In the genomic region with DNA sequence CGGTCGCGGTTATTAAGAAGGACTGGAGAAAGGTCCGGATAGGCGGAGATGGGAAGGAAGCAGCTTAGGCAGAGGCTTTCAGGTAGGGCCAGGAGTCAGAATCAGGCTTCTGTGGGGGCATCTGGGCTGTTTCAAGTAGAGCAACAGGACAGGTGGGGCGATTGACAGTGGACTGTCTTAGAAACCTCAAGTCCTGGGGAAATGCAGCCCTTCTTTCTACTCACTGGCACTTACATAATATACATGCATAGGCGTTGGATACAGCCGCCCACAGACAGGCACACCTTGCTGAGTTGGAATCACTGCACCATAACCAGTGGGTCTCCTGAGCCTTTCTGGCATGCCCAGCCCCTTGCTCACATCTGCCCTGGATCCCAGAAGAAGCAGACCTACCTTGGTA, we compare ENCODE assay signal across 8 cellular contexts. TPM values are rescaled to one million over a fixed set of nuclear protein-coding genes. Genes with fewer than 3 reads are reported as not detected.
DNase-seq lines count a peak whose midpoint lies in the region; ATAC-seq and TF ChIP-seq lines count a peak whose summit lies in the region.

No MANE protein-coding gene starts in this region.

- no peaks in the 10 kb centered on the region for H3K9me3 ChIP-seq in SK-N-SH
- H3K9me3 ChIP-seq in adipocyte (ENCODE audit: control insufficient read depth, low read length), result no peaks in the 10 kb centered on the region
- no peaks in the 10 kb centered on the region for H3K9me3 ChIP-seq in thymus (ENCODE audit: control insufficient read depth)

- in situ Hi-C loops in KBM-7 (cut with MboI; ENCODE audit: low pct_unique_long_range_greater_than_20kb, low sequenced_read_pairs), result loop anchor here (25.0 kb wide), 1 partner anchor 348 kb away; a partner anchor contains a TSS

- H3K4me1 ChIP-seq in SK-N-SH (ENCODE audit: control insufficient read depth in 1 of 2, insufficient read depth in 2 of 2, low read depth in 1 of 2, low read length in 1 of 2) (peaks cover 16 to 31% of the 10 kb centered on the region in 2 experiments; a peak in 2 of 4 replicates), adipocyte (ENCODE audit: control insufficient read depth, insufficient read depth, low read length) (peaks cover 32% of the 10 kb centered on the region), thymus (ENCODE audit: control insufficient read depth, insufficient read depth, low read length) (peaks cover 27% of the 10 kb centered on the region)

- no peak for TF ChIP-seq RAD21 in SK-N-SH (IDR thresholded peaks at IDR 0.05; ENCODE audit: low read length)

- DNase-seq in SK-N-SH (no peak), adipocyte (ENCODE audit: low read depth) (no peak), kidney tubule cell (ENCODE audit: low spot score) (peak; percentile 32), KBM-7 (no peak), mucosa of gallbladder (ENCODE audit: low spot score) (no peak)

- peaks cover 5 to 22% of the 10 kb centered on the region in 2 experiments for H3K36me3 ChIP-seq in SK-N-SH (replicated peaks in 1 of 2; ENCODE audit: control insufficient read depth in 1 of 2, insufficient read depth in 2 of 2, low read length in 1 of 2)
- peaks cover 23% of the 10 kb centered on the region for H3K36me3 ChIP-seq in adipocyte (ENCODE audit: control insufficient read depth, insufficient read depth, low read length, severe bottlenecking)
- H3K36me3 ChIP-seq in thymus (ENCODE audit: control insufficient read depth, insufficient read depth), result peaks cover 29% of the 10 kb centered on the region

- WGBS in SK-N-SH (ENCODE audit: low lambda C conversion rate), result 16% methylated on average over 5 of the region's 8 CpGs
- WGBS in thymus, result 9% methylated on average over 8 of the region's 8 CpGs

- no peaks in the 10 kb centered on the region for H3K9me2 ChIP-seq in SK-N-SH

- H3K4me3 ChIP-seq in SK-N-SH (ENCODE audit: low read depth in 2 of 2, low read length in 1 of 2) (peak overlapping the region; percentile 85 to 94), adipocyte (ENCODE audit: low read length) (peak overlapping the region; percentile 92), thymus (ENCODE audit: low read length) (peak overlapping the region; percentile 93)

- H3K9ac ChIP-seq in SK-N-SH (peak overlapping the region; percentile 89), adipocyte (ENCODE audit: low read length) (peak overlapping the region; percentile 93)

- ATAC-seq in SK-N-SH treated with all-trans-retinoic acid at 6 μM for 48 hours (no peak; the same call in 2 of the 3 replicates), HG03175 (IDR thresholded peaks at IDR 0.05; ENCODE audit: unreplicated experiment) (no peak)

- peak overlapping the region; percentile 99 for H2AFZ ChIP-seq in SK-N-SH (ENCODE audit: low read depth)

- 0 out of 2 replicates have a peak, but pooled peaks cover 13% of the 10 kb centered on the region for H4K20me1 ChIP-seq in SK-N-SH (ENCODE audit: insufficient read depth)

- peak overlapping the region; percentile 99 for H3K4me2 ChIP-seq in SK-N-SH

- no peak for TF ChIP-seq CTCF in SK-N-SH (IDR thresholded peaks at IDR 0.05)

- H3K27ac ChIP-seq in SK-N-SH (ENCODE audit: low read depth in 2 of 2, low read length in 1 of 2), result peak overlapping the region; percentile 89 to 91; a peak in 3 of 4 replicates
- H3K27ac ChIP-seq in thymus (ENCODE audit: low read depth), result peak overlapping the region; percentile 94

- peaks cover 2% of the 10 kb centered on the region for H3F3A ChIP-seq in SK-N-SH (replicated peaks; ENCODE audit: insufficient read depth)

- POLR2A ChIA-PET in SK-N-SH (lab: Yijun Ruan, JAX), result interaction anchor here (3.9 kb wide), 1 partner anchor 26 kb away, joined by 21 read pairs; a partner anchor contains a TSS

- peaks cover 42% of the 10 kb centered on the region for H3K79me2 ChIP-seq in SK-N-SH (ENCODE audit: insufficient read depth)

- no peak for TF ChIP-seq EP300 in SK-N-SH (IDR thresholded peaks at IDR 0.05; ENCODE audit: borderline replicate concordance in 1 of 2, low read depth in 1 of 2, low read length in 1 of 2)

- CTCF ChIA-PET in SK-N-SH (lab: Yijun Ruan, JAX), result interaction anchor here (0.5 to 1.8 kb wide), 5 partner anchors 9 to 208 kb away, joined by 3 to 6 read pairs (median 4); a partner anchor contains a TSS

- H3K27me3 ChIP-seq in SK-N-SH (ENCODE audit: insufficient read depth), result no peaks in the 10 kb centered on the region
- no peaks in the 10 kb centered on the region for H3K27me3 ChIP-seq in adipocyte (replicated peaks; ENCODE audit: control insufficient read depth, insufficient read depth, low read length)
- H3K27me3 ChIP-seq in thymus (ENCODE audit: control insufficient read depth, insufficient read depth), result no peaks in the 10 kb centered on the region

TF ChIP-seq in SK-N-SH, 30 proteins besides CTCF, POLR2A, EP300 and RAD21 (continues in another document):
- TF ChIP-seq MEF2A (IDR thresholded peaks at IDR 0.05; ENCODE audit: borderline replicate concordance, low read depth) (no peak), GATA2 (CRISPR knock-in tag; IDR thresholded peaks at IDR 0.05) (no peak), POLR2AphosphoS5 (IDR thresholded peaks at IDR 0.05; ENCODE audit: low read depth, low read length) (no peak), MXI1 (IDR thresholded peaks at IDR 0.05; ENCODE audit: low read depth, low read length) (no peak), FOXM1 (IDR thresholded peaks at IDR 0.05; ENCODE audit: low read depth) (no peak), RCOR1 (IDR thresholded peaks at IDR 0.05; ENCODE audit: low read length) (no peak), GABPA (IDR thresholded peaks at IDR 0.05; ENCODE audit: low read depth) (no peak), ELF1 (IDR thresholded peaks at IDR 0.05) (no peak), SIN3A (IDR thresholded peaks at IDR 0.05; ENCODE audit: borderline replicate concordance, low read depth, low read length) (no peak)
- TF ChIP-seq, protein P1, sequence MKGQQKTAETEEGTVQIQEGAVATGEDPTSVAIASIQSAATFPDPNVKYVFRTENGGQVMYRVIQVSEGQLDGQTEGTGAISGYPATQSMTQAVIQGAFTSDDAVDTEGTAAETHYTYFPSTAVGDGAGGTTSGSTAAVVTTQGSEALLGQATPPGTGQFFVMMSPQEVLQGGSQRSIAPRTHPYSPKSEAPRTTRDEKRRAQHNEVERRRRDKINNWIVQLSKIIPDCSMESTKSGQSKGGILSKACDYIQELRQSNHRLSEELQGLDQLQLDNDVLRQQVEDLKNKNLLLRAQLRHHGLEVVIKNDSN (IDR thresholded peaks at IDR 0.05; ENCODE audit: borderline replicate concordance, low read depth), result no peak
- TF ChIP-seq, protein P2, sequence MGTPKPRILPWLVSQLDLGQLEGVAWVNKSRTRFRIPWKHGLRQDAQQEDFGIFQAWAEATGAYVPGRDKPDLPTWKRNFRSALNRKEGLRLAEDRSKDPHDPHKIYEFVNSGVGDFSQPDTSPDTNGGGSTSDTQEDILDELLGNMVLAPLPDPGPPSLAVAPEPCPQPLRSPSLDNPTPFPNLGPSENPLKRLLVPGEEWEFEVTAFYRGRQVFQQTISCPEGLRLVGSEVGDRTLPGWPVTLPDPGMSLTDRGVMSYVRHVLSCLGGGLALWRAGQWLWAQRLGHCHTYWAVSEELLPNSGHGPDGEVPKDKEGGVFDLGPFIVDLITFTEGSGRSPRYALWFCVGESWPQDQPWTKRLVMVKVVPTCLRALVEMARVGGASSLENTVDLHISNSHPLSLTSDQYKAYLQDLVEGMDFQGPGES (IDR thresholded peaks at IDR 0.05; ENCODE audit: low read depth, low read length), result no peak

TF ChIP-seq in SK-N-SH treated with all-trans-retinoic acid at 6 μM for 48 hours, 23 proteins besides CTCF, POLR2A, EP300 and RAD21:
- no peak for TF ChIP-seq TOX (CRISPR knock-in tag; IDR thresholded peaks at IDR 0.05; ENCODE audit: borderline replicate concordance)
- TF ChIP-seq, protein P3, sequence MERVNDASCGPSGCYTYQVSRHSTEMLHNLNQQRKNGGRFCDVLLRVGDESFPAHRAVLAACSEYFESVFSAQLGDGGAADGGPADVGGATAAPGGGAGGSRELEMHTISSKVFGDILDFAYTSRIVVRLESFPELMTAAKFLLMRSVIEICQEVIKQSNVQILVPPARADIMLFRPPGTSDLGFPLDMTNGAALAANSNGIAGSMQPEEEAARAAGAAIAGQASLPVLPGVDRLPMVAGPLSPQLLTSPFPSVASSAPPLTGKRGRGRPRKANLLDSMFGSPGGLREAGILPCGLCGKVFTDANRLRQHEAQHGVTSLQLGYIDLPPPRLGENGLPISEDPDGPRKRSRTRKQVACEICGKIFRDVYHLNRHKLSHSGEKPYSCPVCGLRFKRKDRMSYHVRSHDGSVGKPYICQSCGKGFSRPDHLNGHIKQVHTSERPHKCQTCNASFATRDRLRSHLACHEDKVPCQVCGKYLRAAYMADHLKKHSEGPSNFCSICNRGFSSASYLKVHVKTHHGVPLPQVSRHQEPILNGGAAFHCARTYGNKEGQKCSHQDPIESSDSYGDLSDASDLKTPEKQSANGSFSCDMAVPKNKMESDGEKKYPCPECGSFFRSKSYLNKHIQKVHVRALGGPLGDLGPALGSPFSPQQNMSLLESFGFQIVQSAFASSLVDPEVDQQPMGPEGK (CRISPR knock-in tag; IDR thresholded peaks at IDR 0.05; ENCODE audit: borderline replicate concordance), result no peak

RNA-seq across cellular contexts. Expression of a gene that starts 0.7 kb away (rescaled TPM):
- polyA plus RNA-seq in SK-N-SH (2012; rRNA removed) (24.0 and 26.9 TPM in 2 replicates), thymus (54.3 TPM)
- 22.7 and 23.9 TPM in 2 replicates for polyA plus RNA-seq in SK-N-SH (2012; cell fraction: cytosol; rRNA removed)
- polyA plus RNA-seq in SK-N-SH (2012; cell fraction: nucleus; rRNA removed), result 34.1 and 42.3 TPM in 2 replicates
- 35.2 TPM for total RNA-seq in mucosa of gallbladder

RNA-seq across cellular contexts. Expression of a gene that starts 2.3 kb away (rescaled TPM):
- polyA plus RNA-seq in SK-N-SH (2012; rRNA removed), result 86.4 and 101 TPM in 2 replicates
- 60.4 and 61.4 TPM in 2 replicates for polyA plus RNA-seq in SK-N-SH (2012; cell fraction: cytosol; rRNA removed)
- 220 and 261 TPM in 2 replicates for polyA plus RNA-seq in SK-N-SH (2012; cell fraction: nucleus; rRNA removed)
- polyA plus RNA-seq in thymus, result 75.2 TPM
- 135 TPM for total RNA-seq in mucosa of gallbladder

RNA-seq across cellular contexts. Expression of a gene that starts 26.1 kb away (rescaled TPM):
- 22.3 and 31.9 TPM in 2 replicates for polyA plus RNA-seq in SK-N-SH (2012; rRNA removed)
- polyA plus RNA-seq in SK-N-SH (2012; cell fraction: cytosol; rRNA removed), result 28.5 and 30.6 TPM in 2 replicates
- polyA plus RNA-seq in SK-N-SH (2012; cell fraction: nucleus; rRNA removed), result 17.1 and 30.4 TPM in 2 replicates
- 23.0 TPM for polyA plus RNA-seq in thymus
- 36.7 TPM for total RNA-seq in mucosa of gallbladder
